20 cellular contexts compared by ENCODE assay signal in genomic region chr18:63824220-63824525, GRCh38. TPM values are rescaled to one million over a fixed set of nuclear protein-coding genes. Genes with fewer than 3 reads are reported as not detected.
"Had no signal": no experiment of that assay in that cellular context is flagged by ENCODE, and none has a peak within 500 bp of the region (broad histone marks: within the 10 kb centered on the region; RNA-seq: fewer than 3 reads in every experiment).

No MANE protein-coding gene starts in this region.

- H3K4me2 ChIP-seq: hepatocyte had no signal

- H3K27me3 ChIP-seq: foreskin keratinocyte, hepatocyte, neutrophil, right atrium auricular region, sigmoid colon, suprapubic skin, thyroid gland had no signal

- H3K27ac ChIP-seq: coronary artery, foreskin keratinocyte, hepatocyte, neutrophil, right atrium auricular region, sigmoid colon, skin epidermis, suprapubic skin, thyroid gland had no signal

- H3K9me3 ChIP-seq: neutrophil, right atrium auricular region, sigmoid colon, suprapubic skin, thyroid gland had no signal

- H3K4me3 Mint-ChIP-seq: endodermal cell; naive B cell; stimulated activated effector memory CD8-positive, alpha-beta T cell treated with anti-CD3 and anti-CD28 coated beads, Interleukin-12 subunit alpha, Interleukin-12 subunit beta, amount 100 ng/mL, for 72 hours; type B pancreatic cell had no signal

- H3K27me3 Mint-ChIP-seq: type B pancreatic cell had no signal

- H3K27ac Mint-ChIP-seq: endodermal cell; naive B cell; stimulated activated effector memory CD8-positive, alpha-beta T cell treated with anti-CD3 and anti-CD28 coated beads, Interleukin-12 subunit alpha, Interleukin-12 subunit beta, amount 100 ng/mL, for 72 hours; type B pancreatic cell had no signal

- H3K79me2 ChIP-seq: hepatocyte had no signal

- H2AFZ ChIP-seq: hepatocyte had no signal

- H3K36me3 ChIP-seq: neutrophil, right atrium auricular region, sigmoid colon, suprapubic skin, thyroid gland had no signal

- H3K4me3 ChIP-seq: coronary artery, hepatocyte, right atrium auricular region, sigmoid colon, skin epidermis, suprapubic skin, thyroid gland had no signal

- H3K4me1 ChIP-seq: foreskin keratinocyte, right atrium auricular region, suprapubic skin, thyroid gland had no signal

- ATAC-seq: foreskin keratinocyte; left colon; stimulated activated effector memory CD8-positive, alpha-beta T cell treated with anti-CD3 and anti-CD28 coated beads, Interleukin-12 subunit alpha, Interleukin-12 subunit beta, amount 100 ng/mL, for 72 hours; stimulated activated naive CD8-positive, alpha-beta T cell treated with anti-CD3 and anti-CD28 coated beads, Interleukin-15, Interleukin-2, amounts not matched to agents 100 U/mL and 50 U/mL, for 24 hours had no signal

- H3K36me3 Mint-ChIP-seq: naive B cell; stimulated activated effector memory CD8-positive, alpha-beta T cell treated with anti-CD3 and anti-CD28 coated beads, Interleukin-12 subunit alpha, Interleukin-12 subunit beta, amount 100 ng/mL, for 72 hours; type B pancreatic cell had no signal

- H3K9me3 Mint-ChIP-seq: endodermal cell; naive B cell; stimulated activated effector memory CD8-positive, alpha-beta T cell treated with anti-CD3 and anti-CD28 coated beads, Interleukin-12 subunit alpha, Interleukin-12 subunit beta, amount 100 ng/mL, for 72 hours; type B pancreatic cell had no signal

- DNase-seq: effector CD4-positive, alpha-beta T cell; naive B cell; sigmoid colon had no signal

- H3K4me1 Mint-ChIP-seq: endodermal cell; naive B cell; stimulated activated effector memory CD8-positive, alpha-beta T cell treated with anti-CD3 and anti-CD28 coated beads, Interleukin-12 subunit alpha, Interleukin-12 subunit beta, amount 100 ng/mL, for 72 hours had no signal

RNA-seq across cellular contexts. Expression of gene SERPINB7, which starts 49.0 kb away (rescaled TPM):
- total RNA-seq: dermis microvascular lymphatic vessel endothelial cell, endodermal cell, endothelial cell of umbilical vein, liver, lung microvascular endothelial cell, sigmoid colon, thyroid gland had no signal
